ENCODE assay signal across 2 cellular contexts in the genomic region with DNA sequence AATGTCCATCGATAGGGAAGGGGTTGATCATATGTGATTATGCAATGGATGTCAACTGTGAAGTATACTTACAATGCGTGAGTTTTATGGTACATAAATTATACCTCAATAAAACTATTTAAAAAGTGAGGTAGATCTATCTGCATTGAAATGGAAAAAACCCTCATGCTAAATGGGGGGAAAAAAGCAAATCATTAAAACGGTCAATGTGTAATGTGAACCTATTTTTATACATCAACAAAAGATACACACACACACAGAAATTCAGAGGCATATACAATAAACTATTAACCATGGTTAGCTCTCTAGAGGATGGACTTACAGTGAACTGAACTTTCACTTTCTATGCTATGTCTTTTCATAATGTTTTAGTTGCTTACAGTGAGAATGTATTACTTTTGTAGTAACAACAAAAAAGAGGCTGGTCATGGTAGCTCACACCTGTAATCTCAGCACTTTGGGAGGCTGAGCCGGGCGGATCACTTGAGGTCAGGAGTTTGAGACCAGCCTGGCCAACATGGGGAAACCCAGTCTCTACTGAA.
A peak's percentile ranks its signal among the peaks of the same experiment; 100 is the strongest.
TF ChIP-seq lines count a peak whose summit lies in the region.

No MANE protein-coding gene starts in this region.

TF ChIP-seq in HEK293, 187 proteins besides CTCF, POLR2A, EP300 and RAD21:
- TF ChIP-seq ZNF214 (tag by site-specific recombination; IDR thresholded peaks at IDR 0.05; ENCODE audit: borderline replicate concordance) (no peak), ZNF664 (tag by site-specific recombination; IDR thresholded peaks at IDR 0.05) (peak; percentile 54; the same call in 1 of the 2 replicates)

TF ChIP-seq in SK-N-SH, 30 proteins besides CTCF, POLR2A, EP300 and RAD21:
- no peak for TF ChIP-seq SIN3A (IDR thresholded peaks at IDR 0.05; ENCODE audit: borderline replicate concordance, low read depth, low read length)
- TF ChIP-seq, protein P1, sequence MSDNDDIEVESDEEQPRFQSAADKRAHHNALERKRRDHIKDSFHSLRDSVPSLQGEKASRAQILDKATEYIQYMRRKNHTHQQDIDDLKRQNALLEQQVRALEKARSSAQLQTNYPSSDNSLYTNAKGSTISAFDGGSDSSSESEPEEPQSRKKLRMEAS (IDR thresholded peaks at IDR 0.05; ENCODE audit: low read depth), result no peak
- no peak for TF ChIP-seq MEF2A (IDR thresholded peaks at IDR 0.05; ENCODE audit: borderline replicate concordance, low read depth)
- no peak for TF ChIP-seq NRF1 (IDR thresholded peaks at IDR 0.05; ENCODE audit: low read depth, low read length)
- no peak for TF ChIP-seq RCOR1 (IDR thresholded peaks at IDR 0.05; ENCODE audit: low read length)
- TF ChIP-seq CHD2 (IDR thresholded peaks at IDR 0.05; ENCODE audit: low read length, partially characterized antibody), result no peak
